In the genomic region with DNA sequence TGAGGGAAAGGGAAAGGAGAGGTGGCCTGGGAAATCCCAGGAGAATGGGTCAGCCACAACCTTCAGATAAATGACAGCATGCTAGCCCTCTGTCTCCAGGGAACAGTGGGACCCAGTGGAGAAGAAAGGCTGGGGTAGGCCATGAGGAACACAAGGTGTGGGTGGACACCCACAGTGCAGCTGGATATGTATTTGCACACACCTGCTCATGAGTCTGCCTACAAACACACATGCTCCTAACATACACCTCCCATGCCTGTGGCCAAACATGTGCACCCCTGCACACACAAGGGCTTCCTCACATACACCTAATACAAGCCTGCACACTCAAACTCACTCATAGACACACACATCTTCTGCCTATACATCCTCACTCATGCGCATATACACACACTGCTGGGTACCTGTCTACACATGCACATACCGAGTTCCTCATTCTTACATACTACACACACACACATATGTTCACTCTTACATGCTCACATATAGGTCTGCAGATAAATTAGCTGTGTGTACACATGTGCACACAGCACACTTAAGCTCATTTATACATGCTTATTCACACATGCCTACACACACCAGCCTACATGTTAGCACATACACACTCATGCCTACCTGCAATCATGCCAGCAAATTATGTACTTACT, we compare ENCODE assay signal across 13 cellular contexts. TPM values are rescaled to one million over a fixed set of nuclear protein-coding genes. Genes with fewer than 3 reads are reported as not detected.
DNase-seq lines count a peak whose midpoint lies in the region; ATAC-seq, FAIRE-seq and TF ChIP-seq lines count a peak whose summit lies in the region.
"Had no signal": no experiment of that assay in that cellular context is flagged by ENCODE, and none has a peak within 500 bp of the region (broad histone marks: within the 10 kb centered on the region; RNA-seq: fewer than 3 reads in every experiment).

No MANE protein-coding gene starts in this region.

- no peaks in the 10 kb centered on the region for H3K36me3 Mint-ChIP-seq in CD4-positive, alpha-beta T cell (ENCODE audit: low read depth)
- H3K36me3 Mint-ChIP-seq in T-helper 17 cell (ENCODE audit: low read depth): peaks cover 8% of the 10 kb centered on the region

- CTCF ChIA-PET in A549 (lab: Yijun Ruan, JAX): interaction anchor here (0.7 to 6.0 kb wide), 26 partner anchors 8 to 264 kb away, joined by 3 to 69 read pairs (median 5); a partner anchor contains a TSS
- CTCF ChIA-PET in CD4-positive, alpha-beta T cell (lab: Charles Lee): interaction anchor here (0.7 to 3.3 kb wide), 20 partner anchors 8 to 383 kb away, joined by 3 to 30 read pairs (median 4); a partner anchor contains a TSS

- H3K79me2 ChIP-seq in fibroblast of lung (ENCODE audit: control insufficient read depth, insufficient read depth, low read length): peaks cover 36% of the 10 kb centered on the region

- no peak overlapping the region for H2AFZ ChIP-seq in fibroblast of lung (ENCODE audit: low read length)

- H3K4me2 ChIP-seq in A549 (peak overlapping the region; percentile 38; the same call in 1 of the 3 replicates), fibroblast of lung (ENCODE audit: extremely low read depth, insufficient read depth, low read length) (peak overlapping the region; percentile 81)

- H3K9me3 Mint-ChIP-seq in CD4-positive, alpha-beta T cell: no peaks in the 10 kb centered on the region

- no peaks in the 10 kb centered on the region for H3K27me3 ChIP-seq in CD4-positive, alpha-beta T cell (ENCODE audit: control insufficient read depth, insufficient read depth, low read length)
- no peaks in the 10 kb centered on the region for H3K27me3 ChIP-seq in fibroblast of lung (ENCODE audit: control insufficient read depth, insufficient read depth, low read length)
- H3K27me3 ChIP-seq: upper lobe of left lung had no signal

- POLR2A ChIA-PET in A549 (lab: Yijun Ruan, JAX): interaction anchor here (1.2 kb wide), 2 partner anchors 73 to 146 kb away, joined by 5 to 9 read pairs; no protein-coding TSS in a partner anchor
- POLR2A ChIA-PET in CD4-positive, alpha-beta T cell (lab: Charles Lee): interaction anchor here (1.0 to 1.6 kb wide), 8 partner anchors 11 to 265 kb away, joined by 3 to 8 read pairs (median 3); a partner anchor contains a TSS

- no peak for FAIRE-seq in A549 (lab: Jason Lieb, UNC)

- intact Hi-C loops in CD4-positive, alpha-beta T cell (cut with DNase I, micrococcal nuclease): loop anchor here (5.0 kb wide), 2 partner anchors 73 to 263 kb away; a partner anchor contains a TSS

- no peak for TF ChIP-seq EP300 in A549 (IDR thresholded peaks at IDR 0.05)

- H4K20me1 ChIP-seq in fibroblast of lung (ENCODE audit: control insufficient read depth, extremely low read depth, insufficient read depth, low read length): peaks cover 3% of the 10 kb centered on the region

- no peak overlapping the region for H3K27ac ChIP-seq in A549
- H3K27ac ChIP-seq in CD4-positive, alpha-beta T cell (ENCODE audit: low read depth, low read length): no peak overlapping the region
- no peak overlapping the region for H3K27ac ChIP-seq in fibroblast of lung (ENCODE audit: insufficient read depth, low read length)
- H3K27ac ChIP-seq: upper lobe of left lung had no signal

- no peak overlapping the region for H3K9ac ChIP-seq in fibroblast of lung (ENCODE audit: insufficient read depth, low read length)

- no peak for DNase-seq in A549 (ENCODE audit: low read depth in 1 of 2, low spot score in 1 of 2)
- no peak for DNase-seq in CD4-positive, alpha-beta T cell
- DNase-seq in T-helper 17 cell: no peak
- no peak for DNase-seq in fibroblast of lung (ENCODE audit: low read depth in 2 of 2)
- DNase-seq: activated gamma-delta T cell, NCI-H187 treated with DMSO at 0.1 percent for 48 hours had no signal

- H3K4me3 Mint-ChIP-seq in CD4-positive, alpha-beta T cell: peak overlapping the region; percentile 70
- peak overlapping the region; percentile 55 for H3K4me3 Mint-ChIP-seq in T-helper 17 cell

- no peak for TF ChIP-seq RAD21 in A549 (conservative IDR thresholded peaks at IDR 0.05 in 1 of 2, IDR thresholded peaks at IDR 0.05 in 1 of 2)

- peaks cover 17% of the 10 kb centered on the region for H3K4me1 ChIP-seq in A549
- H3K4me1 ChIP-seq in fibroblast of lung (ENCODE audit: control insufficient read depth, extremely low read depth, insufficient read depth, low read length): peaks cover 6% of the 10 kb centered on the region

- H3K4me3 ChIP-seq in A549 (no peak overlapping the region), fibroblast of lung (replicated peaks in 1 of 4; ENCODE audit: control extremely low read depth in 1 of 4, insufficient read depth in 1 of 4, low read depth in 3 of 4, low read length in 4 of 4) (peak overlapping the region in 1 of 4 experiments; percentile 1)
- H3K4me3 ChIP-seq: upper lobe of left lung had no signal

- no peak for ATAC-seq in A549
- peak; percentile 2 for ATAC-seq in CD4-positive, alpha-beta T cell (ENCODE audit: poor library complexity)
- no peak for ATAC-seq in T-helper 17 cell
- no peak for ATAC-seq in HG03571 (IDR thresholded peaks at IDR 0.05; ENCODE audit: unreplicated experiment)
- ATAC-seq in HG02884 (IDR thresholded peaks at IDR 0.05; ENCODE audit: unreplicated experiment): no peak
- ATAC-seq in HG03280 (IDR thresholded peaks at IDR 0.05; ENCODE audit: unreplicated experiment): no peak
- no peak for ATAC-seq in HG03432 (IDR thresholded peaks at IDR 0.05; ENCODE audit: unreplicated experiment)

- H3K9me3 ChIP-seq in A549: no peaks in the 10 kb centered on the region
- H3K9me3 ChIP-seq in CD4-positive, alpha-beta T cell (ENCODE audit: control insufficient read depth, low read length): no peaks in the 10 kb centered on the region
- H3K9me3 ChIP-seq in T-helper 17 cell (ENCODE audit: control insufficient read depth, low read length, poor library complexity, severe bottlenecking): no peaks in the 10 kb centered on the region
- H3K9me3 ChIP-seq in fibroblast of lung (ENCODE audit: control insufficient read depth, insufficient read depth, low read depth, low read length): no peaks in the 10 kb centered on the region
- H3K9me3 ChIP-seq: upper lobe of left lung had no signal

- WGBS in A549 (ENCODE audit: missing lambda C conversion rate): 81% methylated on average over 2 of the region's 2 CpGs

- TF ChIP-seq POLR2A in A549 (IDR thresholded peaks at IDR 0.05; ENCODE audit: low read length): no peak

- H3K4me1 Mint-ChIP-seq in CD4-positive, alpha-beta T cell (ENCODE audit: low read depth): peaks cover 33% of the 10 kb centered on the region
- H3K4me1 Mint-ChIP-seq in T-helper 17 cell: peaks cover 31% of the 10 kb centered on the region

- peaks cover 15% of the 10 kb centered on the region for H3K36me3 ChIP-seq in fibroblast of lung (ENCODE audit: control insufficient read depth, insufficient read depth, low read length)

- TF ChIP-seq CTCF in A549 (IDR thresholded peaks at IDR 0.05) (no peak), fibroblast of lung (conservative IDR thresholded peaks at IDR 0.05 in 1 of 2, IDR thresholded peaks at IDR 0.05 in 1 of 2; ENCODE audit: low read depth in 1 of 2, low read length in 2 of 2) (no peak)
- TF ChIP-seq CTCF in CD4-positive, alpha-beta T cell (IDR thresholded peaks at IDR 0.05): no peak

- no peaks in the 10 kb centered on the region for H3K27me3 Mint-ChIP-seq in CD4-positive, alpha-beta T cell
- H3K27me3 Mint-ChIP-seq in T-helper 17 cell: no peaks in the 10 kb centered on the region
- H3K27me3 Mint-ChIP-seq: activated CD4-positive, alpha-beta T cell treated with anti-CD3 and anti-CD28 coated beads for 36 hours had no signal

- H3K27ac Mint-ChIP-seq in CD4-positive, alpha-beta T cell: no peak overlapping the region
- H3K27ac Mint-ChIP-seq in T-helper 17 cell: no peak overlapping the region
- H3K27ac Mint-ChIP-seq: activated CD4-positive, alpha-beta T cell treated with anti-CD3 and anti-CD28 coated beads for 36 hours; progenitor cell of endocrine pancreas had no signal

TF ChIP-seq in A549, 52 proteins besides CTCF, POLR2A, EP300 and RAD21:
- TF ChIP-seq NFE2L2 (conservative IDR thresholded peaks at IDR 0.05; ENCODE audit: low read length) (no peak), NR3C1 (IDR thresholded peaks at IDR 0.05) (no peak)

RNA-seq across cellular contexts. Expression of a gene that starts 3.6 kb away (rescaled TPM):
- polyA plus RNA-seq in A549 (2011; rRNA removed) (12.0 and 12.1 TPM in 2 replicates), A549 (2017; fragmentation: RNase III; extraction: RNeasy Plus Mini Kit Qiagen cat#74134 plus additional on column Dnase treatment) (14.7 to 18.0 TPM (median 17.7 TPM) in 3 replicates), fibroblast of lung (18.3 and 24.9 TPM in 2 replicates)
- 7.8 and 9.2 TPM in 2 replicates for polyA plus RNA-seq in A549 (2012; cell fraction: cytosol; rRNA removed)
- 11.4 and 17.3 TPM in 2 replicates for polyA plus RNA-seq in A549 (2012; cell fraction: nucleus; rRNA removed)
- polyA minus RNA-seq in A549 (2011; rRNA and poly(A)+ RNA removed): 11.4 and 11.6 TPM in 2 replicates
- 1 to 10 TPM; 2.9 to 3.8 TPM for total RNA-seq in CD4-positive, alpha-beta T cell
- total RNA-seq in T-helper 17 cell (1 to 10 TPM; 5.7 to 9.9 TPM), fibroblast of lung (16.7 and 19.8 TPM in 2 replicates)
- 16.9 and 17.3 TPM in 2 replicates for polyA plus RNA-seq in fibroblast of lung (2012)
- 17.7 and 24.9 TPM in 2 replicates for polyA minus RNA-seq in fibroblast of lung (ENCODE audit: low replicate concordance)

RNA-seq across cellular contexts. Expression of a gene that starts 54.7 kb away (rescaled TPM):
- polyA plus RNA-seq in A549 (2011; rRNA removed) (13.6 and 17.5 TPM in 2 replicates), A549 (2017; fragmentation: RNase III; extraction: RNeasy Plus Mini Kit Qiagen cat#74134 plus additional on column Dnase treatment) (17.5 to 19.0 TPM (median 18.4 TPM) in 3 replicates), fibroblast of lung (10.1 and 24.1 TPM in 2 replicates)
- polyA plus RNA-seq in A549 (2012; cell fraction: cytosol; rRNA removed): 7.6 and 9.4 TPM in 2 replicates
- polyA plus RNA-seq in A549 (2012; cell fraction: nucleus; rRNA removed): 5.8 and 7.0 TPM in 2 replicates
- polyA minus RNA-seq in A549 (2011; rRNA and poly(A)+ RNA removed): 10.2 and 10.9 TPM in 2 replicates
- total RNA-seq in CD4-positive, alpha-beta T cell: under 1 TPM; 0.59 to 0.60 TPM
- total RNA-seq in T-helper 17 cell (1 to 10 TPM in 1 of 2 donors, under 1 TPM in 1; 0.90 to 1.5 TPM), fibroblast of lung (2.3 and 4.3 TPM in 2 replicates)
- 6.2 and 15.0 TPM in 2 replicates for polyA plus RNA-seq in fibroblast of lung (2012)
- polyA minus RNA-seq in fibroblast of lung (ENCODE audit: low replicate concordance): 2.6 and 36.5 TPM in 2 replicates
